In genomic region chr6:170080828-170081368, GRCh38 we compare ENCODE assay signal across 13 cellular contexts.
DNase-seq lines count a peak whose midpoint lies in the region; ATAC-seq and TF ChIP-seq lines count a peak whose summit lies in the region.
"Had no signal": no experiment of that assay in that cellular context is flagged by ENCODE, and none has a peak within 500 bp of the region (broad histone marks: within the 10 kb centered on the region; RNA-seq: fewer than 3 reads in every experiment).

No MANE protein-coding gene starts in this region.

- no peaks in the 10 kb centered on the region for H3F3A ChIP-seq in PC-3 (ENCODE audit: low read length, unreplicated experiment)

- DNase-seq in activated CD4-positive, alpha-beta T cell treated with anti-CD3 and anti-CD28 coated beads for 48 hours, result peak; percentile 0
- no peak for DNase-seq in activated CD4-positive, alpha-beta T cell treated with anti-CD3 and anti-CD28 coated beads, Interleukin-2, amount 50 U/mL, for 1 hour
- DNase-seq in NCI-H774 (lab: John Stamatoyannopoulos, UW), result peak; percentile 87
- peak; percentile 49 for DNase-seq in islet precursor cell
- peak; percentile 56 to 58 for DNase-seq in suprapubic skin (ENCODE audit: low spot score in 2 of 2)
- no peak for DNase-seq in PC-3
- DNase-seq: activated CD4-positive, alpha-beta T cell treated with anti-CD3 and anti-CD28 coated beads, Interleukin-2, amount 10 ng/mL, durations not matched to agents 7 days and 5 days; activated naive CD8-positive, alpha-beta T cell treated with anti-CD3 and anti-CD28 coated beads, Interleukin-2, amount 50 U/mL, for 24 hours; GDM1 had no signal

- no peak for ATAC-seq in GM18519 (IDR thresholded peaks at IDR 0.05; ENCODE audit: low FRiP score, unreplicated experiment)
- ATAC-seq in GM21390 (IDR thresholded peaks at IDR 0.05; ENCODE audit: unreplicated experiment), result no peak
- ATAC-seq in PC-3, result no peak
- ATAC-seq: activated naive CD8-positive, alpha-beta T cell treated with anti-CD3 and anti-CD28 coated beads, Interleukin-2, amount 50 U/mL, for 24 hours; GM23338; naive thymus-derived CD8-positive, alpha-beta T cell had no signal

- H3K27me3 ChIP-seq in suprapubic skin, result peaks cover 23% of the 10 kb centered on the region
- H3K27me3 ChIP-seq in PC-3 (ENCODE audit: low read length), result peaks cover 3% of the 10 kb centered on the region; the same call in 1 of the 2 replicates

- BruUV-seq in PC-3 (replicated peaks; lab: Mats Ljungman, UMichigan), result no TSS peak

- H3K9me2 ChIP-seq in PC-3 (replicated peaks; ENCODE audit: low read length), result no peaks in the 10 kb centered on the region

- H3K4me1 ChIP-seq in suprapubic skin, result no peaks in the 10 kb centered on the region
- H3K4me1 ChIP-seq in PC-3 (ENCODE audit: insufficient read depth, low read length), result no peaks in the 10 kb centered on the region

- no peaks in the 10 kb centered on the region for H3K79me2 ChIP-seq in PC-3 (ENCODE audit: low read length)

- H4K20me1 ChIP-seq in PC-3 (ENCODE audit: low read length), result no peaks in the 10 kb centered on the region

- H2AFZ ChIP-seq in PC-3 (ENCODE audit: low read length), result no peak overlapping the region
- H2AFZ ChIP-seq: GM23338 had no signal

- no peak overlapping the region for H3K4me2 ChIP-seq in PC-3 (ENCODE audit: low read length)
- H3K4me2 ChIP-seq: GM23338 had no signal

- H3K4me3 ChIP-seq in suprapubic skin, result no peak overlapping the region
- H3K4me3 ChIP-seq in PC-3 (ENCODE audit: low read length), result no peak overlapping the region
- H3K4me3 ChIP-seq: GM23338 had no signal

- no peak overlapping the region for H3K9ac ChIP-seq in PC-3 (ENCODE audit: low read length)

- CTCF ChIA-PET in PC-3 (lab: Charles Lee), result no interaction called here

- TF ChIP-seq CTCF in suprapubic skin (IDR thresholded peaks at IDR 0.05) (no peak), PC-3 (conservative IDR thresholded peaks at IDR 0.05; ENCODE audit: low read depth, low read length) (no peak)

- H3K9me3 ChIP-seq in suprapubic skin, result no peaks in the 10 kb centered on the region
- H3K9me3 ChIP-seq in PC-3 (ENCODE audit: low read length), result no peaks in the 10 kb centered on the region

- H3K36me3 ChIP-seq in suprapubic skin (no peaks in the 10 kb centered on the region), PC-3 (ENCODE audit: low read depth, low read length) (no peaks in the 10 kb centered on the region)

- TF ChIP-seq EP300 in suprapubic skin (IDR thresholded peaks at IDR 0.05), result no peak

- H3K27ac ChIP-seq in suprapubic skin, result no peak overlapping the region
- H3K27ac ChIP-seq in PC-3 (ENCODE audit: low read length), result no peak overlapping the region

- no peak for TF ChIP-seq POLR2A in suprapubic skin (IDR thresholded peaks at IDR 0.05)

- 30% methylated on average over 10 of the region's 26 CpGs for WGBS in suprapubic skin

- intact Hi-C loops in PC-3 (cut with micrococcal nuclease), result no loop called here

- POLR2A ChIA-PET in PC-3 (lab: Charles Lee; ENCODE audit: unreplicated experiment), result no interaction called here

Comparison
In these comparisons a context has a peak if more than half of its experiments do, and no peak if none do; other contexts are left out.
1. DNase-seq: peak in activated CD4-positive, alpha-beta T cell treated with anti-CD3 and anti-CD28 coated beads for 48 hours (single experiment), NCI-H774 (single experiment), islet precursor cell (single experiment) and suprapubic skin (2 of 2); none in activated CD4-positive, alpha-beta T cell treated with anti-CD3 and anti-CD28 coated beads, Interleukin-2, amount 50 U/mL, for 1 hour (single experiment) and PC-3 (single experiment).